Comparison of ENCODE assay signal across 1 cellular context in genomic region chr4:47784222-47784621, GRCh38.
TF ChIP-seq lines count a peak whose summit lies in the region.

No MANE protein-coding gene starts in this region.

TF ChIP-seq in SK-N-SH, 30 proteins besides CTCF, POLR2A, EP300 and RAD21 (continued from another document):
- TF ChIP-seq, protein P1, sequence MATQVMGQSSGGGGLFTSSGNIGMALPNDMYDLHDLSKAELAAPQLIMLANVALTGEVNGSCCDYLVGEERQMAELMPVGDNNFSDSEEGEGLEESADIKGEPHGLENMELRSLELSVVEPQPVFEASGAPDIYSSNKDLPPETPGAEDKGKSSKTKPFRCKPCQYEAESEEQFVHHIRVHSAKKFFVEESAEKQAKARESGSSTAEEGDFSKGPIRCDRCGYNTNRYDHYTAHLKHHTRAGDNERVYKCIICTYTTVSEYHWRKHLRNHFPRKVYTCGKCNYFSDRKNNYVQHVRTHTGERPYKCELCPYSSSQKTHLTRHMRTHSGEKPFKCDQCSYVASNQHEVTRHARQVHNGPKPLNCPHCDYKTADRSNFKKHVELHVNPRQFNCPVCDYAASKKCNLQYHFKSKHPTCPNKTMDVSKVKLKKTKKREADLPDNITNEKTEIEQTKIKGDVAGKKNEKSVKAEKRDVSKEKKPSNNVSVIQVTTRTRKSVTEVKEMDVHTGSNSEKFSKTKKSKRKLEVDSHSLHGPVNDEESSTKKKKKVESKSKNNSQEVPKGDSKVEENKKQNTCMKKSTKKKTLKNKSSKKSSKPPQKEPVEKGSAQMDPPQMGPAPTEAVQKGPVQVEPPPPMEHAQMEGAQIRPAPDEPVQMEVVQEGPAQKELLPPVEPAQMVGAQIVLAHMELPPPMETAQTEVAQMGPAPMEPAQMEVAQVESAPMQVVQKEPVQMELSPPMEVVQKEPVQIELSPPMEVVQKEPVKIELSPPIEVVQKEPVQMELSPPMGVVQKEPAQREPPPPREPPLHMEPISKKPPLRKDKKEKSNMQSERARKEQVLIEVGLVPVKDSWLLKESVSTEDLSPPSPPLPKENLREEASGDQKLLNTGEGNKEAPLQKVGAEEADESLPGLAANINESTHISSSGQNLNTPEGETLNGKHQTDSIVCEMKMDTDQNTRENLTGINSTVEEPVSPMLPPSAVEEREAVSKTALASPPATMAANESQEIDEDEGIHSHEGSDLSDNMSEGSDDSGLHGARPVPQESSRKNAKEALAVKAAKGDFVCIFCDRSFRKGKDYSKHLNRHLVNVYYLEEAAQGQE (IDR thresholded peaks at IDR 0.05; ENCODE audit: low read depth, low read length) = no peak
- TF ChIP-seq USF2 (IDR thresholded peaks at IDR 0.05; ENCODE audit: borderline replicate concordance, low read depth, low read length) (no peak), EZH2phosphoT487 (IDR thresholded peaks at IDR 0.05; ENCODE audit: borderline replicate concordance, low read depth) (no peak), FOXJ3 (CRISPR knock-in tag; IDR thresholded peaks at IDR 0.05) (peak; percentile 45; the same call in 1 of the 2 replicates), NFIC (IDR thresholded peaks at IDR 0.05; ENCODE audit: borderline replicate concordance) (peak; percentile 50; the same call in 1 of the 2 replicates), NRF1 (IDR thresholded peaks at IDR 0.05; ENCODE audit: low read depth, low read length) (no peak), YY1 (IDR thresholded peaks at IDR 0.05; ENCODE audit: low read depth) (no peak), RCOR1 (IDR thresholded peaks at IDR 0.05; ENCODE audit: low read length) (peak; percentile 86), PBX3 (IDR thresholded peaks at IDR 0.05) (peak; percentile 72), FOSL2 (IDR thresholded peaks at IDR 0.05; ENCODE audit: borderline replicate concordance, low read depth) (no peak), ELF1 (IDR thresholded peaks at IDR 0.05) (no peak), SIN3A (IDR thresholded peaks at IDR 0.05; ENCODE audit: borderline replicate concordance, low read depth, low read length) (no peak), GATA2 (CRISPR knock-in tag; IDR thresholded peaks at IDR 0.05) (peak; percentile 95), MEF2A (IDR thresholded peaks at IDR 0.05; ENCODE audit: borderline replicate concordance, low read depth) (no peak), JUND (IDR thresholded peaks at IDR 0.05) (peak; percentile 38), GABPA (IDR thresholded peaks at IDR 0.05; ENCODE audit: low read depth) (no peak), SMC3 (IDR thresholded peaks at IDR 0.05; ENCODE audit: low read depth, low read length) (no peak), TAF1 (IDR thresholded peaks at IDR 0.05; ENCODE audit: borderline replicate concordance, low read depth, low read length) (no peak), POLR2AphosphoS5 (IDR thresholded peaks at IDR 0.05; ENCODE audit: low read depth, low read length) (peak; percentile 67), RXRA (IDR thresholded peaks at IDR 0.05; ENCODE audit: borderline replicate concordance, low read depth) (no peak)
- TF ChIP-seq, protein P2, sequence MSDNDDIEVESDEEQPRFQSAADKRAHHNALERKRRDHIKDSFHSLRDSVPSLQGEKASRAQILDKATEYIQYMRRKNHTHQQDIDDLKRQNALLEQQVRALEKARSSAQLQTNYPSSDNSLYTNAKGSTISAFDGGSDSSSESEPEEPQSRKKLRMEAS (IDR thresholded peaks at IDR 0.05; ENCODE audit: low read depth) = no peak
- TF ChIP-seq, protein P3, sequence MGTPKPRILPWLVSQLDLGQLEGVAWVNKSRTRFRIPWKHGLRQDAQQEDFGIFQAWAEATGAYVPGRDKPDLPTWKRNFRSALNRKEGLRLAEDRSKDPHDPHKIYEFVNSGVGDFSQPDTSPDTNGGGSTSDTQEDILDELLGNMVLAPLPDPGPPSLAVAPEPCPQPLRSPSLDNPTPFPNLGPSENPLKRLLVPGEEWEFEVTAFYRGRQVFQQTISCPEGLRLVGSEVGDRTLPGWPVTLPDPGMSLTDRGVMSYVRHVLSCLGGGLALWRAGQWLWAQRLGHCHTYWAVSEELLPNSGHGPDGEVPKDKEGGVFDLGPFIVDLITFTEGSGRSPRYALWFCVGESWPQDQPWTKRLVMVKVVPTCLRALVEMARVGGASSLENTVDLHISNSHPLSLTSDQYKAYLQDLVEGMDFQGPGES (IDR thresholded peaks at IDR 0.05; ENCODE audit: low read depth, low read length) = no peak
